In the genomic region with DNA sequence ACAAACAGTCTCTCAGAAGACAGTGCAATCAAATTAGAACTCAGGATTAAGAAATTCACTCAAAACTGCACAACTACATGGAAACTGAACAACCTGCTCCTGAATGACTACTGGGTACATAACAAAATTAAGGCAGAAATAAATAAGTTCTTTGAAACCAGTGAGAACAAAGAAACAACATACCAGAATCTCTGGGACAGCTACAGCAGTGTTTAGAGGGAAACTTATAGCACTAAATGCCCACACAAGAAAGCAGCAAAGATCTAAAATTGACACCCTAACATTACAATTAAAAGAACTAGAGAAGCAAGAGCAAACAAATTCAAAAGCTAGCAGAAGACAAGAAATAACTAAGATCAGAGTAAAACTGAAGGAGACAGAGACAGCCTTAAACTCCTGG, we compare ENCODE assay signal across 3 cellular contexts. TPM values are rescaled to one million over a fixed set of nuclear protein-coding genes. Genes with fewer than 3 reads are reported as not detected.
"Had no signal": no experiment of that assay in that cellular context is flagged by ENCODE, and none has a peak within 500 bp of the region (broad histone marks: within the 10 kb centered on the region; RNA-seq: fewer than 3 reads in every experiment).

No MANE protein-coding gene starts in this region.

RNA-seq across cellular contexts. Expression of a gene that starts 12.7 kb away (rescaled TPM):
- total RNA-seq: endodermal cell, epithelial cell of proximal tubule, foreskin keratinocyte had no signal
- polyA plus RNA-seq: foreskin keratinocyte had no signal
